Comparison of ENCODE assay signal across 1 cellular context in the genomic region with DNA sequence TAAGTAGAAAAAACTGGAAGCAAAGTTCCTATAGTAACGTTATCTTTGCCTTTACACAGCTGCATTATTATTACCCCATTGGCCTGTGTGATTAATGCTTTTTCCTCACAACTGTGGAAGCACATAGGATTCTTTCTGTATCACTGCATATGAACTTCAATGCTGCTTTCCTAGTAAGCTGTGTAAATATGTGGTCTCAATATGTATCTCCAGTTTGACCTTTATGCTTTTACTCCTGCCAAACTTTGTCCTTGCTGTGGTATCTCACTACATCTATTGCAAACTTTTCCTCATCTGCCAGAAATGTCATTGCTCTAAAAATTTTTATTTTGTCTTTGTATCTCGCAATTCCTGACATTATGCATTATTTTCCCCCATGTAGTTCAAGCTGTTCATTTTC.
TF ChIP-seq lines count a peak whose summit lies in the region.

No MANE protein-coding gene starts in this region.

TF ChIP-seq in HepG2, 621 proteins besides CTCF, POLR2A, EP300 and RAD21 (continued from another document and continues in another):
- TF ChIP-seq, protein P1, sequence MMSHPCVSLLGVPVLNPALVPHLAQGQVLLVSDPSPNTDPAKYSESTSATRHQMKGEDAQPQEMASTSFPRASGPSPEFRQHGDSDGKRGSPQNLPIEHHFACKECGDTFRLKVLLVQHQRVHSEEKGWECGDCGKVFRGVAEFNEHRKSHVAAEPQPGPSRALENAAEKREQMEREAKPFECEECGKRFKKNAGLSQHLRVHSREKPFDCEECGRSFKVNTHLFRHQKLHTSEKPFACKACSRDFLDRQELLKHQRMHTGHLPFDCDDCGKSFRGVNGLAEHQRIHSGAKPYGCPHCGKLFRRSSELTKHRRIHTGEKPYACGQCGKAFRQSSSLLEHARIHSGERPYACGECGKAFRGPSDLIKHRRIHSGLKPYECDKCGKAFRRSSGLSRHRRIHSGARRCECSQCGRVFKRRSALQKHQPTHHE (CRISPR knock-in tag; IDR thresholded peaks at IDR 0.05; ENCODE audit: borderline replicate concordance): no peak
- TF ChIP-seq IKZF1 (IDR thresholded peaks at IDR 0.05) (no peak), ZNF543 (CRISPR knock-in tag; IDR thresholded peaks at IDR 0.05) (no peak), DR1 (CRISPR knock-in tag; IDR thresholded peaks at IDR 0.05) (no peak), SIN3A (IDR thresholded peaks at IDR 0.05; ENCODE audit: borderline replicate concordance, low read depth, low read length) (no peak), NFATC3 (CRISPR knock-in tag; IDR thresholded peaks at IDR 0.05) (no peak), ARNT (IDR thresholded peaks at IDR 0.05) (no peak), RXRB (CRISPR knock-in tag; IDR thresholded peaks at IDR 0.05; ENCODE audit: borderline replicate concordance) (peak; percentile 65; the same call in 1 of the 2 replicates), ZNF850 (CRISPR knock-in tag; conservative IDR thresholded peaks at IDR 0.05) (no peak), ZSCAN5A (CRISPR knock-in tag; IDR thresholded peaks at IDR 0.05; ENCODE audit: borderline replicate concordance) (no peak), SAP130 (CRISPR knock-in tag; IDR thresholded peaks at IDR 0.05; ENCODE audit: low read depth) (peak; percentile 56; the same call in 1 of the 2 replicates), TRAFD1 (CRISPR knock-in tag; IDR thresholded peaks at IDR 0.05; ENCODE audit: borderline replicate concordance) (no peak), TOE1 (CRISPR knock-in tag; IDR thresholded peaks at IDR 0.05) (no peak), HDAC6 (IDR thresholded peaks at IDR 0.05; ENCODE audit: low read depth, low read length) (no peak), NFIB (CRISPR knock-in tag; IDR thresholded peaks at IDR 0.05; ENCODE audit: borderline replicate concordance) (no peak), KLF16 (CRISPR knock-in tag; IDR thresholded peaks at IDR 0.05) (no peak), CAMTA2 (CRISPR knock-in tag; IDR thresholded peaks at IDR 0.05; ENCODE audit: borderline replicate concordance) (no peak), RORA (CRISPR knock-in tag; IDR thresholded peaks at IDR 0.05) (no peak), RNF2 (conservative IDR thresholded peaks at IDR 0.05; ENCODE audit: low read depth) (no peak), EHMT2 (IDR thresholded peaks at IDR 0.05; ENCODE audit: borderline replicate concordance, low read depth, low read length) (no peak), NCOA2 (CRISPR knock-in tag; IDR thresholded peaks at IDR 0.05) (no peak), ATF6 (CRISPR knock-in tag; conservative IDR thresholded peaks at IDR 0.05) (no peak), THYN1 (CRISPR knock-in tag; IDR thresholded peaks at IDR 0.05; ENCODE audit: borderline replicate concordance, low read depth) (no peak), KLF6 (CRISPR knock-in tag; IDR thresholded peaks at IDR 0.05) (no peak), GMEB2 (CRISPR knock-in tag; IDR thresholded peaks at IDR 0.05; ENCODE audit: low read depth) (no peak), ZNF570 (CRISPR knock-in tag; IDR thresholded peaks at IDR 0.05; ENCODE audit: borderline replicate concordance) (no peak), ZNF326 (CRISPR knock-in tag; IDR thresholded peaks at IDR 0.05; ENCODE audit: borderline replicate concordance) (no peak), KAT7 (CRISPR knock-in tag; IDR thresholded peaks at IDR 0.05; ENCODE audit: borderline replicate concordance) (no peak), ZNF792 (CRISPR knock-in tag; IDR thresholded peaks at IDR 0.05) (0 out of 2 replicates have a peak, but pooled peaks have one; percentile 47), ZBTB43 (CRISPR knock-in tag; conservative IDR thresholded peaks at IDR 0.05) (no peak), MAFK (conservative IDR thresholded peaks at IDR 0.05 in 1 of 2, IDR thresholded peaks at IDR 0.05 in 1 of 2; ENCODE audit: low read length in 2 of 2) (no peak)
- TF ChIP-seq, protein P2, sequence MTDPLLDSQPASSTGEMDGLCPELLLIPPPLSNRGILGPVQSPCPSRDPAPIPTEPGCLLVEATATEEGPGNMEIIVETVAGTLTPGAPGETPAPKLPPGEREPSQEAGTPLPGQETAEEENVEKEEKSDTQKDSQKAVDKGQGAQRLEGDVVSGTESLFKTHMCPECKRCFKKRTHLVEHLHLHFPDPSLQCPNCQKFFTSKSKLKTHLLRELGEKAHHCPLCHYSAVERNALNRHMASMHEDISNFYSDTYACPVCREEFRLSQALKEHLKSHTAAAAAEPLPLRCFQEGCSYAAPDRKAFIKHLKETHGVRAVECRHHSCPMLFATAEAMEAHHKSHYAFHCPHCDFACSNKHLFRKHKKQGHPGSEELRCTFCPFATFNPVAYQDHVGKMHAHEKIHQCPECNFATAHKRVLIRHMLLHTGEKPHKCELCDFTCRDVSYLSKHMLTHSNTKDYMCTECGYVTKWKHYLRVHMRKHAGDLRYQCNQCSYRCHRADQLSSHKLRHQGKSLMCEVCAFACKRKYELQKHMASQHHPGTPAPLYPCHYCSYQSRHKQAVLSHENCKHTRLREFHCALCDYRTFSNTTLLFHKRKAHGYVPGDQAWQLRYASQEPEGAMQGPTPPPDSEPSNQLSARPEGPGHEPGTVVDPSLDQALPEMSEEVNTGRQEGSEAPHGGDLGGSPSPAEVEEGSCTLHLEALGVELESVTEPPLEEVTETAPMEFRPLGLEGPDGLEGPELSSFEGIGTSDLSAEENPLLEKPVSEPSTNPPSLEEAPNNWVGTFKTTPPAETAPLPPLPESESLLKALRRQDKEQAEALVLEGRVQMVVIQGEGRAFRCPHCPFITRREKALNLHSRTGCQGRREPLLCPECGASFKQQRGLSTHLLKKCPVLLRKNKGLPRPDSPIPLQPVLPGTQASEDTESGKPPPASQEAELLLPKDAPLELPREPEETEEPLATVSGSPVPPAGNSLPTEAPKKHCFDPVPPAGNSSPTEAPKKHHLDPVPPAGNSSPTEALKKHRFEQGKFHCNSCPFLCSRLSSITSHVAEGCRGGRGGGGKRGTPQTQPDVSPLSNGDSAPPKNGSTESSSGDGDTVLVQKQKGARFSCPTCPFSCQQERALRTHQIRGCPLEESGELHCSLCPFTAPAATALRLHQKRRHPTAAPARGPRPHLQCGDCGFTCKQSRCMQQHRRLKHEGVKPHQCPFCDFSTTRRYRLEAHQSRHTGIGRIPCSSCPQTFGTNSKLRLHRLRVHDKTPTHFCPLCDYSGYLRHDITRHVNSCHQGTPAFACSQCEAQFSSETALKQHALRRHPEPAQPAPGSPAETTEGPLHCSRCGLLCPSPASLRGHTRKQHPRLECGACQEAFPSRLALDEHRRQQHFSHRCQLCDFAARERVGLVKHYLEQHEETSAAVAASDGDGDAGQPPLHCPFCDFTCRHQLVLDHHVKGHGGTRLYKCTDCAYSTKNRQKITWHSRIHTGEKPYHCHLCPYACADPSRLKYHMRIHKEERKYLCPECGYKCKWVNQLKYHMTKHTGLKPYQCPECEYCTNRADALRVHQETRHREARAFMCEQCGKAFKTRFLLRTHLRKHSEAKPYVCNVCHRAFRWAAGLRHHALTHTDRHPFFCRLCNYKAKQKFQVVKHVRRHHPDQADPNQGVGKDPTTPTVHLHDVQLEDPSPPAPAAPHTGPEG (CRISPR knock-in tag; IDR thresholded peaks at IDR 0.05): no peak
- TF ChIP-seq, protein P3, sequence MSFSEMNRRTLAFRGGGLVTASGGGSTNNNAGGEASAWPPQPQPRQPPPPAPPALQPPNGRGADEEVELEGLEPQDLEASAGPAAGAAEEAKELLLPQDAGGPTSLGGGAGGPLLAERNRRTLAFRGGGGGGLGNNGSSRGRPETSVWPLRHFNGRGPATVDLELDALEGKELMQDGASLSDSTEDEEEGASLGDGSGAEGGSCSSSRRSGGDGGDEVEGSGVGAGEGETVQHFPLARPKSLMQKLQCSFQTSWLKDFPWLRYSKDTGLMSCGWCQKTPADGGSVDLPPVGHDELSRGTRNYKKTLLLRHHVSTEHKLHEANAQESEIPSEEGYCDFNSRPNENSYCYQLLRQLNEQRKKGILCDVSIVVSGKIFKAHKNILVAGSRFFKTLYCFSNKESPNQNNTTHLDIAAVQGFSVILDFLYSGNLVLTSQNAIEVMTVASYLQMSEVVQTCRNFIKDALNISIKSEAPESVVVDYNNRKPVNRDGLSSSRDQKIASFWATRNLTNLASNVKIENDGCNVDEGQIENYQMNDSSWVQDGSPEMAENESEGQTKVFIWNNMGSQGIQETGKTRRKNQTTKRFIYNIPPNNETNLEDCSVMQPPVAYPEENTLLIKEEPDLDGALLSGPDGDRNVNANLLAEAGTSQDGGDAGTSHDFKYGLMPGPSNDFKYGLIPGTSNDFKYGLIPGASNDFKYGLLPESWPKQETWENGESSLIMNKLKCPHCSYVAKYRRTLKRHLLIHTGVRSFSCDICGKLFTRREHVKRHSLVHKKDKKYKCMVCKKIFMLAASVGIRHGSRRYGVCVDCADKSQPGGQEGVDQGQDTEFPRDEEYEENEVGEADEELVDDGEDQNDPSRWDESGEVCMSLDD (CRISPR knock-in tag; IDR thresholded peaks at IDR 0.05; ENCODE audit: borderline replicate concordance): no peak
- TF ChIP-seq, protein P4, sequence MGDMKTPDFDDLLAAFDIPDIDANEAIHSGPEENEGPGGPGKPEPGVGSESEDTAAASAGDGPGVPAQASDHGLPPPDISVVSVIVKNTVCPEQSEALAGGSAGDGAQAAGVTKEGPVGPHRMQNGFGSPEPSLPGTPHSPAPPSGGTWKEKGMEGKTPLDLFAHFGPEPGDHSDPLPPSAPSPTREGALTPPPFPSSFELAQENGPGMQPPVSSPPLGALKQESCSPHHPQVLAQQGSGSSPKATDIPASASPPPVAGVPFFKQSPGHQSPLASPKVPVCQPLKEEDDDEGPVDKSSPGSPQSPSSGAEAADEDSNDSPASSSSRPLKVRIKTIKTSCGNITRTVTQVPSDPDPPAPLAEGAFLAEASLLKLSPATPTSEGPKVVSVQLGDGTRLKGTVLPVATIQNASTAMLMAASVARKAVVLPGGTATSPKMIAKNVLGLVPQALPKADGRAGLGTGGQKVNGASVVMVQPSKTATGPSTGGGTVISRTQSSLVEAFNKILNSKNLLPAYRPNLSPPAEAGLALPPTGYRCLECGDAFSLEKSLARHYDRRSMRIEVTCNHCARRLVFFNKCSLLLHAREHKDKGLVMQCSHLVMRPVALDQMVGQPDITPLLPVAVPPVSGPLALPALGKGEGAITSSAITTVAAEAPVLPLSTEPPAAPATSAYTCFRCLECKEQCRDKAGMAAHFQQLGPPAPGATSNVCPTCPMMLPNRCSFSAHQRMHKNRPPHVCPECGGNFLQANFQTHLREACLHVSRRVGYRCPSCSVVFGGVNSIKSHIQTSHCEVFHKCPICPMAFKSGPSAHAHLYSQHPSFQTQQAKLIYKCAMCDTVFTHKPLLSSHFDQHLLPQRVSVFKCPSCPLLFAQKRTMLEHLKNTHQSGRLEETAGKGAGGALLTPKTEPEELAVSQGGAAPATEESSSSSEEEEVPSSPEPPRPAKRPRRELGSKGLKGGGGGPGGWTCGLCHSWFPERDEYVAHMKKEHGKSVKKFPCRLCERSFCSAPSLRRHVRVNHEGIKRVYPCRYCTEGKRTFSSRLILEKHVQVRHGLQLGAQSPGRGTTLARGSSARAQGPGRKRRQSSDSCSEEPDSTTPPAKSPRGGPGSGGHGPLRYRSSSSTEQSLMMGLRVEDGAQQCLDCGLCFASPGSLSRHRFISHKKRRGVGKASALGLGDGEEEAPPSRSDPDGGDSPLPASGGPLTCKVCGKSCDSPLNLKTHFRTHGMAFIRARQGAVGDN (CRISPR knock-in tag; IDR thresholded peaks at IDR 0.05): no peak
